26 cellular contexts compared by ENCODE assay signal in genomic region chr1:20830378-20830777, GRCh38.
"Had no signal": no experiment of that assay in that cellular context is flagged by ENCODE, and none has a peak within 500 bp of the region (broad histone marks: within the 10 kb centered on the region; RNA-seq: fewer than 3 reads in every experiment).

No MANE protein-coding gene starts in this region.

- ATAC-seq: activated CD8-positive, alpha-beta memory T cell treated with anti-CD3 and anti-CD28 coated beads, Interleukin-2, amount 10 ng/mL, durations not matched to agents 7 days and 5 days; K562; T-cell had no signal

- H3K27me3 ChIP-seq: ascending aorta, MG63 had no signal

- H2AFZ ChIP-seq: PC-9 had no signal

- H3K4me1 ChIP-seq: ascending aorta had no signal

- H3K9me3 ChIP-seq: ascending aorta had no signal

- H3K4me2 ChIP-seq: PC-9 had no signal

- H3K4me3 ChIP-seq: ascending aorta, K562, MG63, PC-9, SK-N-MC had no signal

- DNase-seq: activated B cell treated with CpG ODN at 0.5 μM for 24 hours; activated CD4-positive, alpha-beta T cell treated with anti-CD3 and anti-CD28 coated beads for 1 hour; activated CD4-positive, alpha-beta T cell treated with anti-CD3 and anti-CD28 coated beads, Interleukin-2, amount 10 ng/mL, durations not matched to agents 24 days and 14 days; activated CD4-positive, alpha-beta T cell treated with anti-CD3 and anti-CD28 coated beads, Interleukin-2, amount 50 U/mL, for 48 hours; activated CD8-positive, alpha-beta memory T cell treated with anti-CD3 and anti-CD28 coated beads, Interleukin-2, amount 10 ng/mL, durations not matched to agents 7 days and 5 days; activated effector memory CD4-positive, alpha-beta T cell treated with Interleukin-2 at 50 U/mL for 16 hours; activated naive CD4-positive, alpha-beta T cell; activated T-cell treated with anti-CD3 and anti-CD28 coated beads, Interleukin-2, amount 50 U/mL, for 24 hours; amniotic stem cell; Karpas-422; MG63; MV-4-11; NCI-H1092 treated with DMSO at 0.1 percent for 48 hours; NCI-H1436; NCI-H1694 treated with DMSO at 0.1 percent for 48 hours; NCI-H2029 treated with DMSO at 0.1 percent for 48 hours; NCI-H345; NCI-H510A; NCI-H526 treated with DMSO at 0.1 percent for 48 hours; PC-9; T-cell; T-helper 2 cell; T1000 had no signal

- H3K27ac ChIP-seq: ascending aorta, PC-9, SK-N-MC had no signal
